ENCODE assay signal across 8 cellular contexts in genomic region chr9:126613656-126614055, GRCh38.
DNase-seq lines count a peak whose midpoint lies in the region; ATAC-seq and TF ChIP-seq lines count a peak whose summit lies in the region.

Gene LMX1B, plus strand, starts transcription at chr9:126613928. Its CDS starts 522 bp downstream, at chr9:126614450.

- POLR2A ChIA-PET in RWPE1 (lab: Yijun Ruan, JAX; ENCODE audit: low non-redundant PET) = no interaction called here

- H3K4me3 ChIP-seq in skin epidermis = peak within 1 kb of the TSS; percentile 22 to 46 (median 35)

- no peak for TF ChIP-seq CTCF in RWPE1 (conservative IDR thresholded peaks at IDR 0.05; ENCODE audit: low read depth)

- CTCF ChIA-PET in RWPE1 (lab: Yijun Ruan, JAX) = interaction anchor here (0.5 to 1.6 kb wide), 9 partner anchors 21 to 611 kb away, joined by 3 to 6 read pairs (median 3); no protein-coding TSS in a partner anchor

- no peak for ATAC-seq in HG02885 (IDR thresholded peaks at IDR 0.05; ENCODE audit: poor library complexity, unreplicated experiment)

- H3K27ac ChIP-seq in RWPE1 = no peak within 1 kb of the TSS
- H3K27ac ChIP-seq in skin epidermis = peak within 1 kb of the TSS in 7 of 21 experiments; percentile 1 to 80 (median 50)

- DNase-seq in NCI-H1417 (lab: John Stamatoyannopoulos, UW) = peak in 2 of 3 experiments; percentile 63
- no peak for DNase-seq in NCI-H1417 treated with DMSO at 0.1 percent for 48 hours (lab: John Stamatoyannopoulos, UW)
- peak; percentile 85 for DNase-seq in RWPE1 (ENCODE audit: low spot score)
- DNase-seq in fibroblast of the conjunctiva (ENCODE audit: low read depth) = peak; percentile 22
- no peak for DNase-seq in T-helper 9 cell
- DNase-seq in activated naive CD4-positive, alpha-beta T cell treated with Interleukin-2 at 50 U/mL for 16 hours = no peak

Comparison
In these comparisons a context has a peak if more than half of its experiments do, and no peak if none do; other contexts are left out.
1. DNase-seq: peak in NCI-H1417 (2 of 3), RWPE1 (single experiment) and fibroblast of the conjunctiva (single experiment); none in NCI-H1417 treated with DMSO at 0.1 percent for 48 hours (single experiment), T-helper 9 cell (single experiment) and activated naive CD4-positive, alpha-beta T cell treated with Interleukin-2 at 50 U/mL for 16 hours (single experiment).